Comparison of ENCODE assay signal across 15 cellular contexts in genomic region chr5:83251849-83252248, GRCh38.
A peak's percentile ranks its signal among the peaks of the same experiment; 100 is the strongest.
DNase-seq lines count a peak whose midpoint lies in the region; FAIRE-seq and TF ChIP-seq lines count a peak whose summit lies in the region.
"Had no signal": no experiment of that assay in that cellular context is flagged by ENCODE, and none has a peak within 500 bp of the region (broad histone marks: within the 10 kb centered on the region; RNA-seq: fewer than 3 reads in every experiment).

No MANE protein-coding gene starts in this region.

- POLR2A ChIA-PET in HEK293 (lab: Yijun Ruan, JAX), result no interaction called here

- no peaks in the 10 kb centered on the region for H4K20me1 ChIP-seq in keratinocyte (ENCODE audit: control insufficient read depth, extremely low read depth, insufficient read depth, low read length)

- H3K9ac ChIP-seq in keratinocyte (ENCODE audit: control insufficient read depth, extremely low read depth, insufficient read depth, low read length), result no peak overlapping the region

- peak; percentile 49 for FAIRE-seq in keratinocyte (lab: Jason Lieb, UNC)
- FAIRE-seq: GM12891, HepG2, HTR-8/SVneo had no signal

- H3K9me1 ChIP-seq in keratinocyte (ENCODE audit: control insufficient read depth, extremely low read depth, insufficient read depth, low read length), result no peaks in the 10 kb centered on the region

- CTCF ChIA-PET in HEK293 (lab: Yijun Ruan, JAX), result no interaction called here

- H3K27me3 ChIP-seq in keratinocyte (ENCODE audit: control insufficient read depth, extremely low read depth, insufficient read depth, low read length), result no peaks in the 10 kb centered on the region

- no peak overlapping the region for H3K4me2 ChIP-seq in keratinocyte (ENCODE audit: control insufficient read depth, extremely low read depth, insufficient read depth, low read depth, low read length)

- no peak overlapping the region for H3K27ac ChIP-seq in HEK293 (ENCODE audit: extremely low read depth, low read depth, low read length)
- H3K27ac ChIP-seq in keratinocyte (ENCODE audit: control insufficient read depth, insufficient read depth, low read length), result no peak overlapping the region

- H3K4me3 ChIP-seq in HEK293 (ENCODE audit: low read depth, low read length) (no peak overlapping the region), keratinocyte (ENCODE audit: control insufficient read depth in 2 of 3, extremely low read depth in 1 of 3, insufficient read depth in 2 of 3, low read depth in 1 of 3, low read length in 3 of 3) (no peak overlapping the region)

- H3K9me3 ChIP-seq in HEK293 (ENCODE audit: control insufficient read depth, insufficient read depth, low read depth, low read length), result no peaks in the 10 kb centered on the region
- no peaks in the 10 kb centered on the region for H3K9me3 ChIP-seq in keratinocyte (ENCODE audit: control insufficient read depth, low read depth, low read length)
- H3K9me3 ChIP-seq: Caco-2 had no signal

- no peak for TF ChIP-seq CTCF in HEK293 (tag by site-specific recombination; IDR thresholded peaks at IDR 0.05)
- no peak for TF ChIP-seq CTCF in keratinocyte (optimal IDR thresholded peaks at IDR 0.05 in 1 of 3, IDR thresholded peaks at IDR 0.05 in 1 of 3, conservative IDR thresholded peaks at IDR 0.05 in 1 of 3; ENCODE audit: extremely low read depth in 1 of 3, insufficient read depth in 2 of 3, low read length in 3 of 3)

- H3K36me3 ChIP-seq in HEK293 (ENCODE audit: control insufficient read depth in 2 of 2, insufficient read depth in 1 of 2, low read length in 2 of 2), result no peaks in the 10 kb centered on the region
- H3K36me3 ChIP-seq in keratinocyte (ENCODE audit: control insufficient read depth in 2 of 2, extremely low read depth in 1 of 2, insufficient read depth in 2 of 2, low read length in 2 of 2), result no peaks in the 10 kb centered on the region

- DNase-seq in SK-N-DZ (ENCODE audit: low spot score) (peak; percentile 13), keratinocyte (ENCODE audit: low read depth, low spot score) (no peak), epidermal melanocyte (ENCODE audit: insufficient read length, low spot score) (no peak), NCI-H1105 (lab: John Stamatoyannopoulos, UW) (no peak), EL (no peak)
- DNase-seq: Caco-2; CD8-positive, alpha-beta memory T cell; DMS 273 treated with DMSO at 0.1 percent for 48 hours; GOT3; H9; HFFc6 had no signal

- no peak overlapping the region for H2AFZ ChIP-seq in keratinocyte (ENCODE audit: control insufficient read depth, low read length)

- H3K4me1 ChIP-seq in HEK293 (ENCODE audit: control insufficient read depth, insufficient read depth, low read length) (no peaks in the 10 kb centered on the region), keratinocyte (ENCODE audit: control insufficient read depth, extremely low read depth, insufficient read depth, low read length) (peaks cover 18% of the 10 kb centered on the region)

- dilution Hi-C loops in keratinocyte (cut with MboI; ENCODE audit: extremely low pct_ligation_motif_present, low sequenced_read_pairs), result no loop called here

- no peaks in the 10 kb centered on the region for H3K79me2 ChIP-seq in keratinocyte (ENCODE audit: control insufficient read depth, insufficient read depth, low read length)

TF ChIP-seq in HEK293, 187 proteins besides CTCF, POLR2A, EP300 and RAD21 (continues in another document):
- TF ChIP-seq ZNF664 (tag by site-specific recombination; IDR thresholded peaks at IDR 0.05) (no peak), ZBTB8A (tag by site-specific recombination; IDR thresholded peaks at IDR 0.05) (no peak), ZNF248 (tag by site-specific recombination; IDR thresholded peaks at IDR 0.05) (no peak), ZNF658 (tag by site-specific recombination; IDR thresholded peaks at IDR 0.05) (no peak), ZNF292 (tag by site-specific recombination; IDR thresholded peaks at IDR 0.05; ENCODE audit: borderline replicate concordance, low read depth) (no peak), ZNF266 (tag by site-specific recombination; IDR thresholded peaks at IDR 0.05; ENCODE audit: low read depth) (no peak), TCF7L2 (IDR thresholded peaks at IDR 0.05; ENCODE audit: borderline replicate concordance, low read depth, low read length) (peak; percentile 89; the same call in 1 of the 2 replicates), ZBTB44 (tag by site-specific recombination; IDR thresholded peaks at IDR 0.05) (no peak), ZNF549 (tag by site-specific recombination; IDR thresholded peaks at IDR 0.05) (no peak), TSHZ1 (tag by site-specific recombination; IDR thresholded peaks at IDR 0.05; ENCODE audit: borderline replicate concordance) (no peak), ZNF121 (tag by site-specific recombination; IDR thresholded peaks at IDR 0.05) (no peak), KLF9 (tag by site-specific recombination; IDR thresholded peaks at IDR 0.05; ENCODE audit: low read depth) (no peak), ZFP41 (tag by site-specific recombination; IDR thresholded peaks at IDR 0.05; ENCODE audit: borderline replicate concordance) (no peak), ZNF521 (tag by site-specific recombination; IDR thresholded peaks at IDR 0.05) (no peak), ZBTB26 (tag by site-specific recombination; optimal IDR thresholded peaks at IDR 0.05) (no peak), ZNF433 (tag by site-specific recombination; IDR thresholded peaks at IDR 0.05; ENCODE audit: low read depth) (no peak), ZNF692 (tag by site-specific recombination; IDR thresholded peaks at IDR 0.05) (no peak), OSR2 (tag by site-specific recombination; IDR thresholded peaks at IDR 0.05) (0 out of 2 replicates have a peak, but pooled peaks have one; percentile 8), ZNF843 (tag by site-specific recombination; IDR thresholded peaks at IDR 0.05) (peak; percentile 78; the same call in 1 of the 2 replicates), KLF8 (tag by site-specific recombination; IDR thresholded peaks at IDR 0.05) (no peak), ZNF350 (tag by site-specific recombination; IDR thresholded peaks at IDR 0.05) (no peak)
